Comparison of ENCODE assay signal across 24 cellular contexts in the genomic region with DNA sequence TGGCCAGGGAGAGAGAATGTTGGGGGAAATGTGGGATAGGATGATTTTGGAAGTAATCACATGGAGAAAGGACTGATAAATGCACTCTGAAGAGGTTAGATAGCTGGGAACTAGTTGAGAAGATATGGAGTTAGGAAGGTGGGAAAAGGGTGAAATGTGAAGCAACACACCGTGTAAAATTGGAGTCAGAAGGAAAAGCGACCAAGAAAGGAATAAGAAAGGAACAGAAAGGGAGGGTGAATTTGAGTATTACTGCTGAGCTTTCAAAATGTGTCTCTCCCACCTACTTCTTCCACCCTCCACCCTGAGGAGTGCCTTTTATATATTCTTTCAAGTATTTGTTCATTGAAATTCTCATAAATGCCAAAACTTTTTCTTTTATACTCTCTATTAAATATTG.
A peak's percentile ranks its signal among the peaks of the same experiment; 100 is the strongest.
DNase-seq lines count a peak whose midpoint lies in the region; ATAC-seq, FAIRE-seq and TF ChIP-seq lines count a peak whose summit lies in the region.
"Had no signal": no experiment of that assay in that cellular context is flagged by ENCODE, and none has a peak within 500 bp of the region (broad histone marks: within the 10 kb centered on the region; RNA-seq: fewer than 3 reads in every experiment).

No MANE protein-coding gene starts in this region.

- H4K20me1 ChIP-seq in H1 (replicated peaks in 1 of 2; ENCODE audit: control insufficient read depth in 1 of 2, insufficient read depth in 2 of 2, low read length in 2 of 2): no peaks in the 10 kb centered on the region
- no peaks in the 10 kb centered on the region for H4K20me1 ChIP-seq in osteoblast (ENCODE audit: insufficient read depth, low read length)
- H4K20me1 ChIP-seq: BLaER1 treated with 17β-estradiol and CSF1 and Interleukin-3, amounts not matched to agents 10 nM and 100 nM had no signal

- H2BK120ac ChIP-seq in H1 (replicated peaks; ENCODE audit: low read depth, low read length): no peak overlapping the region

- no peak for TF ChIP-seq POLR2A in H1 (IDR thresholded peaks at IDR 0.05; ENCODE audit: control extremely low read depth in 1 of 2, low read depth in 2 of 2, low read length in 2 of 2)

- no peak overlapping the region for H3K56ac ChIP-seq in H1 (replicated peaks; ENCODE audit: insufficient read length, low read depth, low read length)

- 0 out of 2 replicates have a peak overlapping the region, but pooled peaks have one; percentile 82 for H2BK12ac ChIP-seq in H1 (ENCODE audit: low read depth, low read length)

- H4K8ac ChIP-seq in H1 (ENCODE audit: extremely low read depth, insufficient read depth, low read length): no peak overlapping the region

- H3K4me1 ChIP-seq in ACC112 (ENCODE audit: control insufficient read depth, insufficient read depth, low read length, unreplicated experiment) (peaks cover 29% of the 10 kb centered on the region), HEK293 (ENCODE audit: control insufficient read depth, insufficient read depth, low read length) (no peaks in the 10 kb centered on the region), H1 (replicated peaks in 1 of 4; ENCODE audit: control insufficient read depth in 3 of 4, insufficient read depth in 4 of 4, low read length in 3 of 4) (no peaks in the 10 kb centered on the region; a peak in 3 of 7 replicates), osteoblast (ENCODE audit: insufficient read depth, low read length) (peaks cover 17% of the 10 kb centered on the region)
- H3K4me1 ChIP-seq: BE2C; BLaER1 treated with 17β-estradiol and CSF1 and Interleukin-3, amounts not matched to agents 10 nM and 100 nM had no signal

- no peak for TF ChIP-seq CTCF in HEK293 (tag by site-specific recombination; IDR thresholded peaks at IDR 0.05)
- TF ChIP-seq CTCF in H1 (IDR thresholded peaks at IDR 0.05; ENCODE audit: control extremely low read depth in 1 of 3, insufficient read depth in 1 of 3, low read depth in 1 of 3, low read length in 3 of 3): no peak
- no peak for TF ChIP-seq CTCF in osteoblast (IDR thresholded peaks at IDR 0.05; ENCODE audit: extremely low read depth, low read depth, low read length)

- POLR2A ChIA-PET in HEK293 (lab: Yijun Ruan, JAX): no interaction called here
- POLR2A ChIA-PET in H1 (lab: Charles Lee; ENCODE audit: partially characterized antibody): no interaction called here

- H3K4me2 ChIP-seq in H1 (ENCODE audit: insufficient read depth in 1 of 2, low read depth in 2 of 2, low read length in 2 of 2) (no peak overlapping the region), osteoblast (ENCODE audit: insufficient read depth, low read length) (no peak overlapping the region)
- H3K4me2 ChIP-seq: BLaER1 treated with 17β-estradiol and CSF1 and Interleukin-3, amounts not matched to agents 10 nM and 100 nM; GM23338 had no signal

- H2AK5ac ChIP-seq in H1 (ENCODE audit: low read depth, low read length): no peak overlapping the region

- no peak for DNase-seq in H1 (ENCODE audit: low read depth in 1 of 2, low spot score in 2 of 2)
- DNase-seq in osteoblast (ENCODE audit: insufficient read length, low spot score, missing footprints): no peak
- no peak for DNase-seq in activated T-cell treated with anti-CD3 and anti-CD28 coated beads for 4 hours
- no peak for DNase-seq in NCI-H345 treated with DMSO at 0.1 percent for 48 hours (lab: John Stamatoyannopoulos, UW; ENCODE audit: unreplicated experiment)
- DNase-seq in NOMO-1 (lab: John Stamatoyannopoulos, UW; ENCODE audit: unreplicated experiment in 2 of 2): no peak
- DNase-seq: ACHN; AML-193; BE2C; CD4-positive, alpha-beta T cell; CD8-positive, alpha-beta memory T cell; DMS 273 treated with DMSO at 0.1 percent for 48 hours; DMS79; EL; GDM1; HCEC 1CT had no signal

- no peak for TF ChIP-seq RAD21 in H1 (IDR thresholded peaks at IDR 0.05 in 1 of 2, conservative IDR thresholded peaks at IDR 0.05 in 1 of 2; ENCODE audit: low read depth in 2 of 2, low read length in 2 of 2)

- ATAC-seq in GM18861 (IDR thresholded peaks at IDR 0.05; ENCODE audit: unreplicated experiment): no peak
- ATAC-seq: GM12878, GM23338 had no signal

- no peak overlapping the region for H3K14ac ChIP-seq in H1 (ENCODE audit: insufficient read length)

- H3K79me1 ChIP-seq in H1 (ENCODE audit: low read depth, low read length): no peaks in the 10 kb centered on the region

- H4K91ac ChIP-seq in H1 (replicated peaks; ENCODE audit: insufficient read length, low read length): no peak overlapping the region

- H3K36me3 ChIP-seq in ACC112 (ENCODE audit: insufficient read depth, low read length) (no peaks in the 10 kb centered on the region), HEK293 (ENCODE audit: control insufficient read depth in 2 of 2, insufficient read depth in 1 of 2, low read length in 2 of 2) (no peaks in the 10 kb centered on the region), H1 (ENCODE audit: control insufficient read depth in 2 of 4, insufficient read depth in 4 of 4, low read length in 3 of 4) (no peaks in the 10 kb centered on the region), osteoblast (ENCODE audit: insufficient read depth, low read length) (peaks cover 35% of the 10 kb centered on the region)
- H3K36me3 ChIP-seq: BE2C; BLaER1 treated with 17β-estradiol and CSF1 and Interleukin-3, amounts not matched to agents 10 nM and 100 nM had no signal

- H3K9me3 ChIP-seq in HEK293 (ENCODE audit: control insufficient read depth, insufficient read depth, low read depth, low read length): no peaks in the 10 kb centered on the region
- H3K9me3 ChIP-seq in H1 (ENCODE audit: insufficient read depth in 2 of 2, low read depth in 1 of 2, low read length in 1 of 2): no peaks in the 10 kb centered on the region
- no peaks in the 10 kb centered on the region for H3K9me3 ChIP-seq in osteoblast (ENCODE audit: low read depth, low read length)
- H3K9me3 ChIP-seq: BE2C had no signal

- CTCF ChIA-PET in HEK293 (lab: Yijun Ruan, JAX): interaction anchor here (0.8 to 1.5 kb wide), 2 partner anchors 11 to 57 kb away, joined by 4 to 6 read pairs; no protein-coding TSS in a partner anchor
- CTCF ChIA-PET in H1 (lab: Charles Lee; ENCODE audit: partially characterized antibody): interaction anchor here (1.0 to 2.7 kb wide), 3 partner anchors 11 to 95 kb away, joined by 3 to 11 read pairs (median 4); no protein-coding TSS in a partner anchor

- no peak overlapping the region for H3K9ac ChIP-seq in H1 (replicated peaks in 1 of 4; ENCODE audit: extremely low read depth in 1 of 4, low read depth in 3 of 4, low read length in 3 of 4)
- H3K9ac ChIP-seq: BLaER1 treated with 17β-estradiol and CSF1 and Interleukin-3, amounts not matched to agents 10 nM and 100 nM had no signal

- TF ChIP-seq EP300 in H1 (IDR thresholded peaks at IDR 0.05; ENCODE audit: borderline replicate concordance in 1 of 2, low read depth in 2 of 2, low read length in 2 of 2): no peak

- H3K27me3 ChIP-seq in ACC112 (ENCODE audit: insufficient read depth, low read length) (no peaks in the 10 kb centered on the region), H1 (replicated peaks in 1 of 4; ENCODE audit: control insufficient read depth in 3 of 4, extremely low read depth in 1 of 4, insufficient read depth in 3 of 4, low read length in 3 of 4) (no peaks in the 10 kb centered on the region), osteoblast (ENCODE audit: insufficient read depth, low read length) (no peaks in the 10 kb centered on the region)
- H3K27me3 ChIP-seq: BE2C; BLaER1 treated with 17β-estradiol and CSF1 and Interleukin-3, amounts not matched to agents 10 nM and 100 nM had no signal

- H3K23ac ChIP-seq in H1 (ENCODE audit: insufficient read length): no peak overlapping the region

- H3K4me3 ChIP-seq in ACC112 (ENCODE audit: low read depth, low read length): no peak overlapping the region
- no peak overlapping the region for H3K4me3 ChIP-seq in HEK293 (ENCODE audit: low read depth, low read length)
- H3K4me3 ChIP-seq in H1 (ENCODE audit: extremely low read depth in 1 of 4, insufficient read depth in 2 of 4, low read depth in 3 of 4, low read length in 4 of 4): no peak overlapping the region
- H3K4me3 ChIP-seq in osteoblast (ENCODE audit: insufficient read depth, low read length): no peak overlapping the region
- H3K4me3 ChIP-seq: BLaER1 treated with 17β-estradiol and CSF1 and Interleukin-3, amounts not matched to agents 10 nM and 100 nM; GM12878; GM23338 had no signal

- H3K23me2 ChIP-seq in H1 (ENCODE audit: low read depth, low read length): no peaks in the 10 kb centered on the region

- no peak overlapping the region for H2BK5ac ChIP-seq in H1 (ENCODE audit: low read depth, low read length)

- 81% methylated on average over 2 of the region's 2 CpGs; no CpG with 5 or more reads in 1 of the 2 experiments for WGBS in H1 (ENCODE audit: extremely low coverage in 1 of 2, insufficient coverage in 1 of 2, insufficient read length in 1 of 2, insufficient replicate concordance in 2 of 2, low coverage in 1 of 2, low lambda C conversion rate in 2 of 2, missing lambda C conversion rate in 1 of 2), 2 experiments

- H3K4ac ChIP-seq in H1 (replicated peaks; ENCODE audit: insufficient read length, low read depth, low read length): no peak overlapping the region

- H2BK20ac ChIP-seq in H1 (ENCODE audit: low read length): no peak overlapping the region

- no peak overlapping the region for H2AFZ ChIP-seq in ACC112 (ENCODE audit: low read length, unreplicated experiment)
- H2AFZ ChIP-seq in H1 (ENCODE audit: low read length): no peak overlapping the region
- no peak overlapping the region for H2AFZ ChIP-seq in osteoblast (ENCODE audit: low read length)
- H2AFZ ChIP-seq: GM23338 had no signal

- H3K18ac ChIP-seq in H1 (ENCODE audit: extremely low read depth, low read length): no peak overlapping the region

- H4K5ac ChIP-seq in H1 (ENCODE audit: insufficient read length, low read depth, low read length): no peak overlapping the region

- H3K79me2 ChIP-seq in ACC112 (ENCODE audit: control insufficient read depth, insufficient read depth, low read length, unreplicated experiment) (no peaks in the 10 kb centered on the region), H1 (ENCODE audit: control insufficient read depth in 1 of 2, insufficient read depth in 2 of 2, low read length in 2 of 2) (no peaks in the 10 kb centered on the region), osteoblast (ENCODE audit: insufficient read depth, low read length) (no peaks in the 10 kb centered on the region)

- H3K27ac ChIP-seq in ACC112 (ENCODE audit: low read depth, low read length) (peak overlapping the region; percentile 81), HEK293 (ENCODE audit: extremely low read depth, low read depth, low read length) (no peak overlapping the region), H1 (ENCODE audit: low read depth, low read length) (no peak overlapping the region), osteoblast (ENCODE audit: low read depth, low read length) (peak overlapping the region; percentile 57)
- H3K27ac ChIP-seq: BLaER1 treated with 17β-estradiol and CSF1 and Interleukin-3, amounts not matched to agents 10 nM and 100 nM had no signal

- no peak overlapping the region for H2BK15ac ChIP-seq in H1 (ENCODE audit: low read length)

- no peak for FAIRE-seq in H1 (lab: Jason Lieb, UNC)
- FAIRE-seq: D721Med, GM12878, GM18507, H54 had no signal

TF ChIP-seq in HEK293, 187 proteins besides CTCF, POLR2A, EP300 and RAD21 (continues in another document):
- TF ChIP-seq ZNF391 (tag by site-specific recombination; IDR thresholded peaks at IDR 0.05; ENCODE audit: borderline replicate concordance, low read depth): no peak

TF ChIP-seq in H1, 55 proteins besides CTCF, POLR2A, EP300 and RAD21 (continues in another document):
- no peak for TF ChIP-seq TEAD4 (IDR thresholded peaks at IDR 0.05; ENCODE audit: low read depth, low read length)

Comparison
In these comparisons a context has a peak if more than half of its experiments do, and no peak if none do; other contexts are left out.
1. H3K27ac ChIP-seq: peak in ACC112 (single experiment) and osteoblast (single experiment); none in HEK293 (single experiment) and H1 (single experiment).